7 cellular contexts compared by ENCODE assay signal in genomic region chrX:107672955-107673378, GRCh38. TPM values are rescaled to one million over a fixed set of nuclear protein-coding genes. Genes with fewer than 3 reads are reported as not detected.
DNase-seq lines count a peak whose midpoint lies in the region; ATAC-seq and TF ChIP-seq lines count a peak whose summit lies in the region.

No MANE protein-coding gene starts in this region.

- H3K9me3 ChIP-seq in OCI-LY7 (ENCODE audit: low read length) (no peaks in the 10 kb centered on the region), fibroblast of lung (ENCODE audit: control insufficient read depth, insufficient read depth, low read depth, low read length) (no peaks in the 10 kb centered on the region), neuronal stem cell (replicated peaks in 1 of 2; ENCODE audit: control insufficient read depth in 2 of 2, insufficient read depth in 1 of 2, low read depth in 1 of 2, low read length in 2 of 2) (no peaks in the 10 kb centered on the region), thyroid gland (no peaks in the 10 kb centered on the region)

- no peak overlapping the region for H4K91ac ChIP-seq in neuronal stem cell (ENCODE audit: low read depth, low read length, poor library complexity)

- H3K27ac ChIP-seq in OCI-LY7 (ENCODE audit: low read depth, low read length, poor library complexity, severe bottlenecking) (peak overlapping the region; percentile 89), fibroblast of lung (ENCODE audit: insufficient read depth, low read length) (no peak overlapping the region), neuronal stem cell (replicated peaks; ENCODE audit: low read length) (no peak overlapping the region), thyroid gland (peak overlapping the region; percentile 94 to 99 (median 99))

- H2AFZ ChIP-seq in OCI-LY7 (ENCODE audit: low read length) (0 out of 2 replicates have a peak overlapping the region, but pooled peaks have one; percentile 35), fibroblast of lung (ENCODE audit: low read length) (no peak overlapping the region), neuronal stem cell (ENCODE audit: low read length) (no peak overlapping the region)

- H3K14ac ChIP-seq in neuronal stem cell (ENCODE audit: low read length) = no peak overlapping the region

- WGBS in neuronal stem cell (ENCODE audit: extremely low coverage in 2 of 2, insufficient read length in 2 of 2, insufficient replicate concordance in 1 of 2), 2 donors = no CpG with 5 or more reads among the region's 9 CpGs
- 0% methylated on average over 1 of the region's 9 CpGs for WGBS in thyroid gland, 2 donors

- POLR2A ChIA-PET in OCI-LY7 (lab: Charles Lee) = interaction anchor here (0.9 to 9.3 kb wide), 4 partner anchors 16 to 102 kb away, joined by 3 to 121 read pairs (median 4); partner anchors contain the start of gene TSC22D3

- peak in 1 of 2 donors; percentile 60 for TF ChIP-seq POLR2A in thyroid gland (IDR thresholded peaks at IDR 0.05)

- H3K4me2 ChIP-seq in OCI-LY7 (ENCODE audit: low read length) = peak overlapping the region; percentile 92
- no peak overlapping the region for H3K4me2 ChIP-seq in fibroblast of lung (ENCODE audit: extremely low read depth, insufficient read depth, low read length)
- peak overlapping the region; percentile 3 for H3K4me2 ChIP-seq in neuronal stem cell (ENCODE audit: insufficient read depth, low read length, poor library complexity, severe bottlenecking)

- no peak overlapping the region for H3K4ac ChIP-seq in neuronal stem cell (ENCODE audit: low read length)

- no peaks in the 10 kb centered on the region for H4K20me1 ChIP-seq in OCI-LY7 (ENCODE audit: insufficient read depth, low read length)
- H4K20me1 ChIP-seq in fibroblast of lung (ENCODE audit: control insufficient read depth, extremely low read depth, insufficient read depth, low read length) = no peaks in the 10 kb centered on the region

- H3K18ac ChIP-seq in neuronal stem cell (ENCODE audit: low read length) = no peak overlapping the region

- ATAC-seq in GM18502 (IDR thresholded peaks at IDR 0.05; ENCODE audit: poor library complexity, unreplicated experiment) (peak; percentile 25), HG03520 (IDR thresholded peaks at IDR 0.05; ENCODE audit: unreplicated experiment) (peak; percentile 23)

- peak; percentile 83 for DNase-seq in OCI-LY7 (ENCODE audit: low spot score)
- peak; percentile 77 for DNase-seq in activated T-helper 1 cell treated with Interleukin-2 at 50 U/mL for 16 hours (ENCODE audit: low read depth)
- peak; percentile 70 to 83 for DNase-seq in fibroblast of lung (ENCODE audit: low read depth in 2 of 2)
- DNase-seq in neuronal stem cell (ENCODE audit: low spot score) = no peak
- DNase-seq in thyroid gland = peak; percentile 75 to 84

- intact Hi-C loops in OCI-LY7 (cut with micrococcal nuclease; ENCODE audit: unreplicated experiment) (loop anchor here (1.0 to 5.0 kb wide), 4 partner anchors 45 to 224 kb away; partner anchors contain the start of genes FRMPD3 and NCBP2L), thyroid gland (cut with DNase I) (no loop called here)

- H3K79me1 ChIP-seq in neuronal stem cell (ENCODE audit: low read depth, low read length) = no peaks in the 10 kb centered on the region

- peak; percentile 73 for TF ChIP-seq CTCF in OCI-LY7 (conservative IDR thresholded peaks at IDR 0.05; ENCODE audit: low read length)
- TF ChIP-seq CTCF in fibroblast of lung (conservative IDR thresholded peaks at IDR 0.05 in 1 of 2, IDR thresholded peaks at IDR 0.05 in 1 of 2; ENCODE audit: low read depth in 1 of 2, low read length in 2 of 2) = peak; percentile 55 to 65
- peak; percentile 38 to 78 (median 68) for TF ChIP-seq CTCF in thyroid gland (IDR thresholded peaks at IDR 0.05)

- H3K9me2 ChIP-seq in OCI-LY7 (ENCODE audit: insufficient read depth, low read length) = no peaks in the 10 kb centered on the region

- no peak overlapping the region for H4K8ac ChIP-seq in neuronal stem cell (ENCODE audit: low read depth, low read length)

- H3K4me3 ChIP-seq in OCI-LY7 (ENCODE audit: low read depth, low read length, poor library complexity, severe bottlenecking) (peak overlapping the region; percentile 88), fibroblast of lung (replicated peaks in 1 of 4; ENCODE audit: control extremely low read depth in 1 of 4, insufficient read depth in 1 of 4, low read depth in 3 of 4, low read length in 4 of 4) (no peak overlapping the region), neuronal stem cell (ENCODE audit: low read length in 2 of 2) (no peak overlapping the region), thyroid gland (replicated peaks in 1 of 3) (no peak overlapping the region)

- no peak overlapping the region for H3K9ac ChIP-seq in fibroblast of lung (ENCODE audit: insufficient read depth, low read length)
- H3K9ac ChIP-seq in neuronal stem cell (ENCODE audit: low read depth, low read length, poor library complexity) = no peak overlapping the region

- H3K23ac ChIP-seq in neuronal stem cell (ENCODE audit: low read depth, low read length, poor library complexity) = peak overlapping the region; percentile 55

- H2BK120ac ChIP-seq in neuronal stem cell (ENCODE audit: low read depth, low read length) = no peak overlapping the region

- no peak overlapping the region for H2BK15ac ChIP-seq in neuronal stem cell (ENCODE audit: low read length)

- H3K27me3 ChIP-seq in fibroblast of lung (ENCODE audit: control insufficient read depth, insufficient read depth, low read length) = no peaks in the 10 kb centered on the region
- H3K27me3 ChIP-seq in neuronal stem cell (ENCODE audit: control insufficient read depth in 3 of 3, insufficient read depth in 3 of 3, low read depth in 1 of 3, low read length in 3 of 3) = peaks cover 0 to 27% (median 0%) of the 10 kb centered on the region in 3 experiments
- no peaks in the 10 kb centered on the region for H3K27me3 ChIP-seq in thyroid gland

- H2BK12ac ChIP-seq in neuronal stem cell (ENCODE audit: low read length) = peak overlapping the region; percentile 41

- H3K79me2 ChIP-seq in OCI-LY7 (ENCODE audit: insufficient read depth, low read depth, low read length) (peaks cover 16% of the 10 kb centered on the region; the same call in 1 of the 2 replicates), fibroblast of lung (ENCODE audit: control insufficient read depth, insufficient read depth, low read length) (no peaks in the 10 kb centered on the region)

- CTCF ChIA-PET in OCI-LY7 (lab: Charles Lee; ENCODE audit: unreplicated experiment) = interaction anchor here (0.6 to 3.0 kb wide), 6 partner anchors 13 to 104 kb away, joined by 3 to 19 read pairs (median 6); partner anchors contain the start of gene NCBP2L

- H3K4me1 ChIP-seq in OCI-LY7 (ENCODE audit: insufficient read depth, low read length, poor library complexity, severe bottlenecking) = peaks cover 45% of the 10 kb centered on the region
- peaks cover 11% of the 10 kb centered on the region for H3K4me1 ChIP-seq in fibroblast of lung (ENCODE audit: control insufficient read depth, extremely low read depth, insufficient read depth, low read length)
- H3K4me1 ChIP-seq in neuronal stem cell (ENCODE audit: control insufficient read depth in 2 of 2, insufficient read depth in 1 of 2, low read depth in 1 of 2, low read length in 2 of 2) = peaks cover 2 to 10% of the 10 kb centered on the region in 2 donors
- H3K4me1 ChIP-seq in thyroid gland = peaks cover 27 to 38% of the 10 kb centered on the region in 2 donors

- H3K36me3 ChIP-seq in OCI-LY7 (ENCODE audit: insufficient read depth, low read length) = no peaks in the 10 kb centered on the region
- no peaks in the 10 kb centered on the region for H3K36me3 ChIP-seq in fibroblast of lung (ENCODE audit: control insufficient read depth, insufficient read depth, low read length)
- no peaks in the 10 kb centered on the region for H3K36me3 ChIP-seq in neuronal stem cell (replicated peaks in 1 of 2; ENCODE audit: control insufficient read depth in 2 of 2, insufficient read depth in 2 of 2, low read length in 2 of 2)
- H3K36me3 ChIP-seq in thyroid gland = no peaks in the 10 kb centered on the region

- no TSS peak for BruUV-seq in OCI-LY7 (replicated peaks; lab: Mats Ljungman, UMichigan)

- no peak overlapping the region for H2BK5ac ChIP-seq in neuronal stem cell (ENCODE audit: low read length)

- no peak overlapping the region for H2AK5ac ChIP-seq in neuronal stem cell (ENCODE audit: low read depth, low read length)

RNA-seq across cellular contexts. Expression of gene PRPS1, which starts 44.7 kb away (rescaled TPM):
- 57.1 and 74.0 TPM in 2 replicates for total RNA-seq in OCI-LY7 (2014; rRNA removed; shearing (Covaris generic))
- total RNA-seq in OCI-LY7 (2022) (80.0 and 88.3 TPM in 2 replicates), fibroblast of lung (14.4 and 17.0 TPM in 2 replicates), thyroid gland (10 to 100 TPM; 45.1 to 69.6 (median 62.8) TPM)
- 56.8 and 104 TPM in 2 replicates for polyA plus RNA-seq in fibroblast of lung
- polyA plus RNA-seq in fibroblast of lung (2012) = 44.9 and 76.6 TPM in 2 replicates
- 34.6 and 42.2 TPM in 2 replicates for polyA minus RNA-seq in fibroblast of lung (ENCODE audit: low replicate concordance)
- 67.0 TPM for polyA plus RNA-seq in neuronal stem cell (2013, experiment 1 of 2)
- 67.3 TPM for polyA plus RNA-seq in neuronal stem cell (2013, experiment 2 of 2)

Comparison
In these comparisons a context has a peak if more than half of its experiments do, and no peak if none do; other contexts are left out.
1. H3K27ac ChIP-seq: peak in OCI-LY7 (single experiment) and thyroid gland (3 of 3); none in fibroblast of lung (single experiment) and neuronal stem cell (single experiment).
2. Peak in every context shown above with its lines, with median percentiles within 50 percentile points of each other: CTCF ChIP-seq.